Comparison of ENCODE assay signal across 9 cellular contexts in genomic region chr1:6208723-6209660, GRCh38. TPM values are rescaled to one million over a fixed set of nuclear protein-coding genes. Genes with fewer than 3 reads are reported as not detected.
DNase-seq lines count a peak whose midpoint lies in the region; ATAC-seq and TF ChIP-seq lines count a peak whose summit lies in the region.
"Had no signal": no experiment of that assay in that cellular context is flagged by ENCODE, and none has a peak within 500 bp of the region (broad histone marks: within the 10 kb centered on the region; RNA-seq: fewer than 3 reads in every experiment).

No MANE protein-coding gene starts in this region.

- intact Hi-C loops in adrenal gland (cut with DNase I), result loop anchor here (5.0 kb wide), 1 partner anchor 33 kb away; the partner anchor contains the start of gene HES3 (in 2 of the 2)

- no peak overlapping the region for H3K9ac ChIP-seq in smooth muscle cell (ENCODE audit: low read depth)

- H4K20me1 ChIP-seq in smooth muscle cell (ENCODE audit: low read depth), result no peaks in the 10 kb centered on the region

- no peaks in the 10 kb centered on the region for H3K27me3 ChIP-seq in adrenal gland
- peaks cover 3% of the 10 kb centered on the region for H3K27me3 ChIP-seq in smooth muscle cell (ENCODE audit: low read depth)

- peak overlapping the region; percentile 81 for H2AFZ ChIP-seq in smooth muscle cell (ENCODE audit: low read depth)

- H3K36me3 ChIP-seq in adrenal gland (replicated peaks in 1 of 2) (no peaks in the 10 kb centered on the region), smooth muscle cell (ENCODE audit: low read depth) (no peaks in the 10 kb centered on the region)

- TF ChIP-seq CTCF in adrenal gland (IDR thresholded peaks at IDR 0.05) (peak; percentile 42 to 89 (median 57)), smooth muscle cell (IDR thresholded peaks at IDR 0.05; ENCODE audit: borderline replicate concordance, insufficient read depth, poor library complexity, severe bottlenecking) (peak; percentile 41)

- H3K9me3 ChIP-seq in adrenal gland (replicated peaks in 1 of 3), result no peaks in the 10 kb centered on the region
- H3K9me3 ChIP-seq in smooth muscle cell (replicated peaks; ENCODE audit: low read depth), result no peaks in the 10 kb centered on the region

- no peak for ATAC-seq in GM19035 (IDR thresholded peaks at IDR 0.05; ENCODE audit: unreplicated experiment)

- WGBS in adrenal gland, 4 donors, result 0 to 4% (median 3%) methylated on average over 1 to 99 of the region's 99 CpGs
- WGBS in smooth muscle cell (ENCODE audit: low lambda C conversion rate), result 4% methylated on average over 79 of the region's 99 CpGs

- TF ChIP-seq POLR2A in adrenal gland (IDR thresholded peaks at IDR 0.05), result peak in 1 of 2 donors; percentile 44

- DNase-seq in G401 (ENCODE audit: low spot score) (peak; percentile 57), NCI-H1092 (lab: John Stamatoyannopoulos, UW) (peak; percentile 82), adrenal gland (peak; percentile 53 to 77 (median 68)), smooth muscle cell (lab: John Stamatoyannopoulos, UW; ENCODE audit: unreplicated experiment) (no peak), NAMALWA (ENCODE audit: low spot score) (no peak), NCI-H2196 treated with DMSO at 0.1 percent for 48 hours (lab: John Stamatoyannopoulos, UW; ENCODE audit: unreplicated experiment) (no peak)

- peak overlapping the region in 3 of 5 donors; percentile 49 to 63 (median 57) for H3K27ac ChIP-seq in adrenal gland
- no peak overlapping the region for H3K27ac ChIP-seq in smooth muscle cell (ENCODE audit: low read depth)

- H3K4me1 ChIP-seq in adrenal gland (replicated peaks in 1 of 2), result peaks cover 15 to 32% of the 10 kb centered on the region in 2 donors
- peaks cover 20% of the 10 kb centered on the region for H3K4me1 ChIP-seq in smooth muscle cell (ENCODE audit: low read depth)

- H3K79me2 ChIP-seq in smooth muscle cell (ENCODE audit: low read depth), result no peaks in the 10 kb centered on the region

- in situ Hi-C loops in G401 (cut with HindIII; ENCODE audit: low sequenced_read_pairs), result no loop called here

- no peaks in the 10 kb centered on the region for H3F3A ChIP-seq in smooth muscle cell (ENCODE audit: low read depth)

- H3K4me3 ChIP-seq in adrenal gland, result peak overlapping the region in 2 of 4 donors; percentile 32 to 55
- peak overlapping the region; percentile 13 for H3K4me3 ChIP-seq in iPS-11a (ENCODE audit: low read depth, low read length)
- H3K4me3 ChIP-seq in smooth muscle cell, result peak overlapping the region; percentile 54

- H3K4me2 ChIP-seq in smooth muscle cell, result peak overlapping the region; percentile 94

RNA-seq across cellular contexts. Expression of gene RNF207, which starts 3.1 kb away (rescaled TPM):
- total RNA-seq in G401 (2014; rRNA removed; shearing (Covaris generic)), result 0.44 and 5.1 TPM in 2 replicates
- total RNA-seq in adrenal gland (10 to 100 TPM in 5 of 8 donors, 1 to 10 TPM in 3; 2.2 to 16.5 (median 11.3) TPM), smooth muscle cell (1.8 and 4.8 TPM in 2 replicates)
- polyA plus RNA-seq in adrenal gland (10 to 100 TPM in 2 of 3 donors, 1 to 10 TPM in 1; 3.8 to 47.4 (median 17.1) TPM), smooth muscle cell (2.0 and 4.0 TPM in 2 replicates)

RNA-seq across cellular contexts. Expression of gene RPL22, which starts 9.6 kb away (rescaled TPM):
- 286 and 296 TPM in 2 replicates for total RNA-seq in G401 (2014; rRNA removed; shearing (Covaris generic))
- total RNA-seq in adrenal gland, result 100 to 1,000 TPM in 6 of 8 donors, 10 to 100 TPM in 2; 78.5 to 350 (median 225) TPM
- 100 to 1,000 TPM; 737 to 898 (median 819) TPM for polyA plus RNA-seq in adrenal gland
- 108 and 126 TPM in 2 replicates for total RNA-seq in smooth muscle cell
- polyA plus RNA-seq in smooth muscle cell, result 108 and 117 TPM in 2 replicates

RNA-seq across cellular contexts. Expression of gene ICMT, which starts 26.8 kb away (rescaled TPM):
- 93.8 and 107 TPM in 2 replicates for total RNA-seq in G401 (2014; rRNA removed; shearing (Covaris generic))
- 10 to 100 TPM; 42.0 to 89.2 (median 67.8) TPM for total RNA-seq in adrenal gland
- 10 to 100 TPM; 12.6 to 98.0 (median 17.0) TPM for polyA plus RNA-seq in adrenal gland
- 55.1 and 66.8 TPM in 2 replicates for total RNA-seq in smooth muscle cell
- polyA plus RNA-seq in smooth muscle cell, result 34.7 and 36.6 TPM in 2 replicates

RNA-seq across cellular contexts. Expression of gene CHD5, which starts 28.9 kb away (rescaled TPM):
- total RNA-seq in G401 (2014; rRNA removed; shearing (Covaris generic)), result 12.0 and 13.5 TPM in 2 replicates
- total RNA-seq in adrenal gland (1 to 10 TPM in 3 of 8 donors, under 1 TPM in 3, not detected in 2; 0.07 to 8.9 (median 1.4) TPM), smooth muscle cell (0.40 TPM in 2 replicates)
- polyA plus RNA-seq in adrenal gland (10 to 100 TPM in 1 of 3 donors, 1 to 10 TPM in 2; 1.8 to 56.5 (median 4.9) TPM), smooth muscle cell (not detected in 2 replicates)

RNA-seq across cellular contexts. Expression of gene HES3, which starts 35.0 kb away (rescaled TPM):
- not detected in 2 replicates for total RNA-seq in G401 (2014; rRNA removed; shearing (Covaris generic))
- total RNA-seq in adrenal gland (not detected), smooth muscle cell (not detected in 2 replicates)
- polyA plus RNA-seq in adrenal gland (not detected), smooth muscle cell (not detected in 2 replicates)
- total RNA-seq: NCI-H460 had no signal

Comparison
In these comparisons a context has a peak if more than half of its experiments do, and no peak if none do; other contexts are left out.
1. DNase-seq: peak in G401 (single experiment), NCI-H1092 (single experiment) and adrenal gland (7 of 7); none in smooth muscle cell (single experiment), NAMALWA (single experiment) and NCI-H2196 treated with DMSO at 0.1 percent for 48 hours (single experiment).